29 cellular contexts compared by ENCODE assay signal in genomic region chr3:151873433-151873832, GRCh38. TPM values are rescaled to one million over a fixed set of nuclear protein-coding genes. Genes with fewer than 3 reads are reported as not detected.
DNase-seq lines count a peak whose midpoint lies in the region; ATAC-seq and TF ChIP-seq lines count a peak whose summit lies in the region.
"Had no signal": no experiment of that assay in that cellular context is flagged by ENCODE, and none has a peak within 500 bp of the region (broad histone marks: within the 10 kb centered on the region; RNA-seq: fewer than 3 reads in every experiment).

SUCNR1 (plus strand) TSS chr3:151873643; CDS start chr3:151879893, 6,250 bp downstream.

- no peak within 1 kb of the TSS for H3K4me2 ChIP-seq in PC-3 (ENCODE audit: low read length)

- H3F3A ChIP-seq in PC-3 (ENCODE audit: low read length, unreplicated experiment) = no peaks in the 10 kb centered on the region

- H3K4me3 ChIP-seq in neutrophil (ENCODE audit: low read depth in 1 of 2, low read length in 1 of 2) = peak within 1 kb of the TSS in 1 of 2 experiments; percentile 42
- no peak within 1 kb of the TSS for H3K4me3 ChIP-seq in PC-3 (ENCODE audit: low read length)
- H3K4me3 ChIP-seq: gastrocnemius medialis, mucosa of descending colon, psoas muscle, testis had no signal

- no peak within 1 kb of the TSS for H2AFZ ChIP-seq in PC-3 (ENCODE audit: low read length)

- POLR2A ChIA-PET in PC-3 (lab: Charles Lee; ENCODE audit: unreplicated experiment) = no interaction called here

- H3K27ac ChIP-seq in KOPT-K1 (ENCODE audit: low read depth, low read length, poor library complexity, severe bottlenecking) = peak within 1 kb of the TSS; percentile 3
- H3K27ac ChIP-seq in neutrophil = peak within 1 kb of the TSS; percentile 93
- H3K27ac ChIP-seq in PC-3 (ENCODE audit: low read length) = no peak within 1 kb of the TSS
- H3K27ac ChIP-seq: psoas muscle, testis had no signal

- H3K36me3 ChIP-seq in KOPT-K1 (ENCODE audit: insufficient read depth, low read length) (no peaks in the 10 kb centered on the region), neutrophil (no peaks in the 10 kb centered on the region), PC-3 (ENCODE audit: low read depth, low read length) (no peaks in the 10 kb centered on the region)
- H3K36me3 ChIP-seq: BE2C, gastrocnemius medialis had no signal

- H3K9ac ChIP-seq in PC-3 (ENCODE audit: low read length) = no peak within 1 kb of the TSS

- no peaks in the 10 kb centered on the region for H3K9me2 ChIP-seq in PC-3 (replicated peaks; ENCODE audit: low read length)

- H3K79me2 ChIP-seq in PC-3 (ENCODE audit: low read length) = no peaks in the 10 kb centered on the region

- no peaks in the 10 kb centered on the region for H4K20me1 ChIP-seq in PC-3 (ENCODE audit: low read length)

- peak; percentile 14 for DNase-seq in DMS53 (lab: John Stamatoyannopoulos, UW)
- DNase-seq in DMS53 treated with DMSO at 0.1 percent for 48 hours (lab: John Stamatoyannopoulos, UW; ENCODE audit: unreplicated experiment) = no peak
- DNase-seq in UCSD-AML1 (lab: John Stamatoyannopoulos, UW; ENCODE audit: unreplicated experiment) = peak; percentile 31
- DNase-seq in PC-3 = no peak
- DNase-seq in 8988T = no peak
- DNase-seq in NCI-H748 treated with DMSO at 0.1 percent for 48 hours (lab: John Stamatoyannopoulos, UW) = no peak
- DNase-seq: activated CD4-positive, alpha-beta memory T cell treated with anti-CD3 and anti-CD28 coated beads for 36 hours; activated CD4-positive, CD25-positive, alpha-beta regulatory T cell; activated effector memory CD4-positive, alpha-beta T cell treated with Interleukin-2 at 50 U/mL for 16 hours; activated naive CD8-positive, alpha-beta T cell treated with anti-CD3 and anti-CD28 coated beads, Interleukin-2, amount 10 ng/mL, durations not matched to agents 7 days and 5 days; BE2C; cerebellar nuclear complex; COR-L47; gastrocnemius medialis; GOT3; hippocampal formation; NCI-H1694; NCI-H2171 treated with DMSO at 0.1 percent for 48 hours; NCI-H774; psoas muscle; SHP77 treated with DMSO at 0.1 percent for 48 hours; stimulated activated CD4-positive, alpha-beta T cell treated with anti-CD3 and anti-CD28 coated beads, Interleukin-2, amount 100 ng/mL, for 24 hours; T-helper 2 cell; testis had no signal

- ATAC-seq in PC-3 = no peak
- ATAC-seq: gastrocnemius medialis; mucosa of descending colon; stimulated activated memory B cell treated with anti-CD40 and anti-IgM and Interleukin-4, amounts not matched to agents 10 μg/mL and 1 μg/mL and 100 μg/mL, for 72 hours had no signal

- H3K27me3 ChIP-seq in neutrophil (no peaks in the 10 kb centered on the region), PC-3 (ENCODE audit: low read length) (no peaks in the 10 kb centered on the region)
- H3K27me3 ChIP-seq: BE2C, gastrocnemius medialis, testis had no signal

- CTCF ChIA-PET in PC-3 (lab: Charles Lee) = no interaction called here

- BruUV-seq in PC-3 (replicated peaks; lab: Mats Ljungman, UMichigan) = no TSS peak

- H3K9me3 ChIP-seq in KOPT-K1 (ENCODE audit: insufficient read depth, low read length, poor library complexity, severe bottlenecking) = no peaks in the 10 kb centered on the region
- H3K9me3 ChIP-seq in neutrophil = no peaks in the 10 kb centered on the region
- no peaks in the 10 kb centered on the region for H3K9me3 ChIP-seq in PC-3 (ENCODE audit: low read length)
- H3K9me3 ChIP-seq: BE2C, gastrocnemius medialis, mucosa of descending colon, psoas muscle, testis had no signal

- intact Hi-C loops in PC-3 (cut with micrococcal nuclease) = no loop called here

- peaks cover 70 to 76% of the 10 kb centered on the region in 2 experiments for H3K4me1 ChIP-seq in neutrophil (ENCODE audit: control insufficient read depth in 1 of 2, insufficient read depth in 1 of 2, low read depth in 1 of 2, low read length in 1 of 2)
- peaks cover 7% of the 10 kb centered on the region for H3K4me1 ChIP-seq in PC-3 (ENCODE audit: insufficient read depth, low read length)
- H3K4me1 ChIP-seq: psoas muscle had no signal

- TF ChIP-seq CTCF in neutrophil (IDR thresholded peaks at IDR 0.05) (no peak), PC-3 (conservative IDR thresholded peaks at IDR 0.05; ENCODE audit: low read depth, low read length) (no peak)

RNA-seq across cellular contexts. Expression of gene SUCNR1, which starts in this region (rescaled TPM):
- total RNA-seq in PC-3 (2014; rRNA removed) = not detected in 2 replicates
- total RNA-seq: activated CD4-positive, alpha-beta memory T cell treated with anti-CD3 and anti-CD28 coated beads for 36 hours; MCF 10A had no signal

Comparison
In these comparisons a context has a peak if more than half of its experiments do, and no peak if none do; other contexts are left out.
1. DNase-seq: peak in DMS53 (single experiment) and UCSD-AML1 (single experiment); none in DMS53 treated with DMSO at 0.1 percent for 48 hours (single experiment), PC-3 (single experiment), 8988T (single experiment) and NCI-H748 treated with DMSO at 0.1 percent for 48 hours (single experiment).